ENCODE assay signal across 20 cellular contexts in genomic region chr16:67342616-67343015, GRCh38. TPM values are rescaled to one million over a fixed set of nuclear protein-coding genes. Genes with fewer than 3 reads are reported as not detected.
DNase-seq lines count a peak whose midpoint lies in the region; ATAC-seq and TF ChIP-seq lines count a peak whose summit lies in the region.
"Had no signal": no experiment of that assay in that cellular context is flagged by ENCODE, and none has a peak within 500 bp of the region (broad histone marks: within the 10 kb centered on the region; RNA-seq: fewer than 3 reads in every experiment).

No MANE protein-coding gene starts in this region.

- H3K36me3 ChIP-seq in SJCRH30, result no peaks in the 10 kb centered on the region
- no peaks in the 10 kb centered on the region for H3K36me3 ChIP-seq in CD8-positive, alpha-beta T cell (ENCODE audit: insufficient read depth, low read length)
- no peaks in the 10 kb centered on the region for H3K36me3 ChIP-seq in Peyer's patch
- H3K36me3 ChIP-seq: BE2C; BLaER1 treated with 17β-estradiol and CSF1 and Interleukin-3, amounts not matched to agents 10 nM and 100 nM; HAP-1 had no signal

- POLR2A ChIA-PET in CD8-positive, alpha-beta T cell (lab: Charles Lee), result no interaction called here

- H3K9me3 Mint-ChIP-seq in CD8-positive, alpha-beta T cell, result no peaks in the 10 kb centered on the region
- H3K9me3 Mint-ChIP-seq: CD14-positive monocyte; CD4-positive, alpha-beta T cell; HFFc6 had no signal

- ATAC-seq in CD8-positive, alpha-beta T cell, result no peak
- ATAC-seq: A549 had no signal

- DNase-seq in DMS79 (lab: John Stamatoyannopoulos, UW) (peak; percentile 25), SJCRH30 (peak; percentile 68 to 91), myocyte (ENCODE audit: low read depth) (peak; percentile 22), iPS-NIHi11 (ENCODE audit: low spot score) (no peak), Peyer's patch (no peak)
- DNase-seq in CD8-positive, alpha-beta T cell, result no peak
- DNase-seq: 8988T; ACHN; AML-193; BE2C; Calu3; CD4-positive, alpha-beta T cell; COR-L47; DND-41; GOT3; HFFc6 had no signal

- H3K27me3 ChIP-seq in SJCRH30, result no peaks in the 10 kb centered on the region
- no peaks in the 10 kb centered on the region for H3K27me3 ChIP-seq in CD8-positive, alpha-beta T cell (ENCODE audit: insufficient read depth, low read length)
- H3K27me3 ChIP-seq in Peyer's patch, result no peaks in the 10 kb centered on the region
- H3K27me3 ChIP-seq: BE2C; BLaER1 treated with 17β-estradiol and CSF1 and Interleukin-3, amounts not matched to agents 10 nM and 100 nM had no signal

- no peak for TF ChIP-seq POLR2A in Peyer's patch (IDR thresholded peaks at IDR 0.05)

- no peaks in the 10 kb centered on the region for H3K4me1 Mint-ChIP-seq in CD8-positive, alpha-beta T cell (ENCODE audit: low read depth)

- TF ChIP-seq CTCF in CD8-positive, alpha-beta T cell (IDR thresholded peaks at IDR 0.05), result no peak
- no peak for TF ChIP-seq CTCF in Peyer's patch (IDR thresholded peaks at IDR 0.05)

- no peak overlapping the region for H3K4me3 Mint-ChIP-seq in CD8-positive, alpha-beta T cell
- H3K4me3 Mint-ChIP-seq: CD14-positive monocyte; CD4-positive, alpha-beta T cell; HFFc6 had no signal

- H3K4me3 ChIP-seq in SJCRH30 (no peak overlapping the region), Peyer's patch (no peak overlapping the region)
- H3K4me3 ChIP-seq in CD8-positive, alpha-beta T cell (ENCODE audit: low read depth, low read length), result no peak overlapping the region
- H3K4me3 ChIP-seq: A549; BLaER1 treated with 17β-estradiol and CSF1 and Interleukin-3, amounts not matched to agents 10 nM and 100 nM; HAP-1 had no signal

- H3K27ac Mint-ChIP-seq in CD8-positive, alpha-beta T cell, result no peak overlapping the region
- H3K27ac Mint-ChIP-seq: CD14-positive monocyte; CD4-positive, alpha-beta T cell; HFFc6 had no signal

- H3K9me3 ChIP-seq in SJCRH30 (replicated peaks), result no peaks in the 10 kb centered on the region
- H3K9me3 ChIP-seq in CD8-positive, alpha-beta T cell (ENCODE audit: low read length), result no peaks in the 10 kb centered on the region
- H3K9me3 ChIP-seq in Peyer's patch, result no peaks in the 10 kb centered on the region
- H3K9me3 ChIP-seq: A549; BE2C; BLaER1 treated with 17β-estradiol and CSF1 and Interleukin-3, amounts not matched to agents 10 nM and 100 nM; HAP-1 had no signal

- H3K27ac ChIP-seq in SJCRH30 (no peak overlapping the region), Peyer's patch (no peak overlapping the region)
- H3K27ac ChIP-seq in CD8-positive, alpha-beta T cell (ENCODE audit: low read depth, low read length), result no peak overlapping the region
- H3K27ac ChIP-seq: A549; BLaER1 treated with 17β-estradiol and CSF1 and Interleukin-3, amounts not matched to agents 10 nM and 100 nM had no signal

- peaks cover 5% of the 10 kb centered on the region for H3K27me3 Mint-ChIP-seq in CD8-positive, alpha-beta T cell (ENCODE audit: low read depth)
- H3K27me3 Mint-ChIP-seq: CD4-positive, alpha-beta T cell had no signal

- H3K36me3 Mint-ChIP-seq in CD8-positive, alpha-beta T cell, result no peaks in the 10 kb centered on the region
- H3K36me3 Mint-ChIP-seq: CD14-positive monocyte had no signal

- intact Hi-C loops in CD8-positive, alpha-beta T cell (cut with DNase I, micrococcal nuclease), result no loop called here

- CTCF ChIA-PET in CD8-positive, alpha-beta T cell (lab: Charles Lee), result no interaction called here

- H3K4me1 ChIP-seq in SJCRH30 (peaks cover 13% of the 10 kb centered on the region), Peyer's patch (no peaks in the 10 kb centered on the region)
- H3K4me1 ChIP-seq in CD8-positive, alpha-beta T cell (ENCODE audit: insufficient read depth, low read length), result no peaks in the 10 kb centered on the region
- H3K4me1 ChIP-seq: BE2C, HAP-1 had no signal

RNA-seq across cellular contexts. Expression of gene LRRC36, which starts 16.0 kb away (rescaled TPM):
- not detected in 2 replicates for total RNA-seq in SJCRH30 (2014; rRNA removed; shearing (Covaris generic))
- not detected in 2 replicates for total RNA-seq in myocyte
- polyA plus RNA-seq in myocyte (2012), result not detected
- not detected for total RNA-seq in CD8-positive, alpha-beta T cell
- 1 to 10 TPM in 1 of 4 donors, not detected in 3; 5.1 TPM for total RNA-seq in Peyer's patch
- total RNA-seq: CD4-positive, alpha-beta T cell; HFFc6 had no signal

RNA-seq across cellular contexts. Expression of gene KCTD19, which starts 16.1 kb away (rescaled TPM):
- total RNA-seq in SJCRH30 (2014; rRNA removed; shearing (Covaris generic)), result 0.04 TPM in 1 of 2 replicates, not detected in the other
- total RNA-seq in myocyte, result not detected in 2 replicates
- not detected for polyA plus RNA-seq in myocyte (2012)
- total RNA-seq in CD8-positive, alpha-beta T cell, result not detected
- total RNA-seq in Peyer's patch, result not detected
- total RNA-seq: CD4-positive, alpha-beta T cell; HFFc6 had no signal
- polyA plus RNA-seq: CD14-positive monocyte had no signal

RNA-seq across cellular contexts. Expression of gene TPPP3, which starts 50.7 kb away (rescaled TPM):
- 34.6 and 38.3 TPM in 2 replicates for total RNA-seq in SJCRH30 (2014; rRNA removed; shearing (Covaris generic))
- total RNA-seq in myocyte, result 30.0 and 67.0 TPM in 2 replicates
- polyA plus RNA-seq in myocyte (2012), result 94.4 TPM
- total RNA-seq in CD8-positive, alpha-beta T cell, result not detected
- total RNA-seq in Peyer's patch, result 10 to 100 TPM in 2 of 4 donors, 1 to 10 TPM in 2; 6.6 to 33.3 (median 16.6) TPM
- total RNA-seq: CD4-positive, alpha-beta T cell had no signal

Comparison
In these comparisons a context has a peak if more than half of its experiments do, and no peak if none do; other contexts are left out.
1. DNase-seq: peak in DMS79 (single experiment), SJCRH30 (2 of 2) and myocyte (single experiment); none in CD8-positive, alpha-beta T cell (0 of 7), iPS-NIHi11 (single experiment) and Peyer's patch (0 of 3).
2. RNA of gene TPPP3, which starts 50.7 kb away (total RNA-seq): 30.0 to 67.0 TPM in myocyte, 34.6 to 38.3 TPM in SJCRH30 and 6.6 to 33.3 TPM in Peyer's patch; not detected in CD8-positive, alpha-beta T cell; every median in the first group is over 4 times any median in the second.